Comparison of ENCODE assay signal across 22 cellular contexts in the genomic region with DNA sequence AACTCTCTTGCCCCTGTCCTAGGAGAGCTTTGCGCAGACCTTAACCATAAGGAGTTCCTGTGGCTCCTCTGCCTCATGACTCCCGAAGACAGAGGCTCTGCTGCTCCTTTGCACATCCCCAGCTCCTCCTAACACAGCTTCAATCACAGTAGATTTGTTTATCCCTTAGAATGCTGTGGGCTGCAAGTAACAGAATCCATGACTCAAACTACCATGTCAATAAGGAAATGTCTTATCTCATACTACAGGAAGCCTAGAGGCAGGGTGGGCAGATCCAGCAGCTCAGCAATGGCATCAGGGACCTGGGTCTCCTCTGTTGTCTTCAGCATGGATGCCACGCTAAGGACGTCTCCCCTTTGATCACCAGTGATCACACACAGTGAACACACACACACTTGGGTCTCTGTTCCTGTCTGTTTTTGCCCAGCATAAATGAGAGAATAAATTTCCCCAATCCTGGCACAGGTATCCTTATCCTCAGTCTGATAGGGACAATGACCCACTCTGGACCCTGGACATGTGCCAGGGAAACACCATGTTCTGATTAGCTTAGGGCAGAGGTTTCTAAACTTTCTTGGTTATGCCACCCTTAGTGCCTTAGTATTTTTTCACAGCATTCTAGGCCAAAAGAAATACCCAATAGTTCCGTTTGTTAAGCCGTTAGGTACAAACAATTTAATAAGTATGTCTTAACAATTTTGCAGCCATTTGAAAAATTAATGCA.
"Had no signal": no experiment of that assay in that cellular context is flagged by ENCODE, and none has a peak within 500 bp of the region (broad histone marks: within the 10 kb centered on the region; RNA-seq: fewer than 3 reads in every experiment).

No MANE protein-coding gene starts in this region.

- ATAC-seq: activated CD8-positive, alpha-beta T cell treated with anti-CD3 and anti-CD28 coated beads for 36 hours; activated naive CD8-positive, alpha-beta T cell treated with anti-CD3 and anti-CD28 coated beads, Interleukin-2, amount 50 U/mL, for 24 hours; gastroesophageal sphincter; heart left ventricle; left cardiac atrium had no signal

- H3K4me3 ChIP-seq: gastroesophageal sphincter, heart left ventricle, lung, thyroid gland had no signal

- FAIRE-seq: endometrium had no signal

- H3K9me3 ChIP-seq: gastroesophageal sphincter, heart left ventricle, thyroid gland had no signal

- DNase-seq: activated B cell treated with CpG ODN at 0.5 μM for 24 hours; activated CD4-positive, alpha-beta T cell treated with anti-CD3 and anti-CD28 coated beads for 48 hours; activated CD8-positive, alpha-beta T cell treated with anti-CD3 and anti-CD28 coated beads for 36 hours; activated naive CD4-positive, alpha-beta T cell treated with anti-CD3 and anti-CD28 coated beads, Interleukin-2, amount 10 ng/mL, durations not matched to agents 7 days and 5 days; activated naive CD8-positive, alpha-beta T cell treated with anti-CD3 and anti-CD28 coated beads, Interleukin-2, amount 50 U/mL, for 24 hours; activated T-cell treated with anti-CD3 and anti-CD28 coated beads, Interleukin-2, amount 50 U/mL, for 1 hour; cortex of kidney; erythroblast; heart left ventricle; left cardiac atrium; midbrain; nephron progenitor cell; nucleus accumbens; retina; stimulated activated CD4-positive, alpha-beta T cell treated with anti-CD3 and anti-CD28 coated beads, Interleukin-12 subunit alpha, Interleukin-12 subunit beta, amount 100 ng/mL, for 4 hours; stimulated activated CD4-positive, alpha-beta T cell treated with anti-CD3 and anti-CD28 coated beads, Interleukin-1b, Interleukin-23, amount 100 ng/mL, for 48 hours; stimulated activated CD8-positive, alpha-beta memory T cell treated with anti-CD3 and anti-CD28 coated beads, Interleukin-4, amount 100 ng/mL, for 48 hours; stimulated activated naive CD4-positive, alpha-beta T cell treated with Interleukin-2 at 50 U/mL for 16 hours; thyroid gland had no signal

- H3K36me3 ChIP-seq: gastroesophageal sphincter, heart left ventricle, thyroid gland had no signal

- H3K4me1 ChIP-seq: gastroesophageal sphincter, thyroid gland had no signal

- H3K27ac ChIP-seq: gastroesophageal sphincter, heart left ventricle, thyroid gland had no signal

- H3K27me3 ChIP-seq: gastroesophageal sphincter, heart left ventricle, thyroid gland had no signal
